20 cellular contexts compared by ENCODE assay signal in the genomic region with DNA sequence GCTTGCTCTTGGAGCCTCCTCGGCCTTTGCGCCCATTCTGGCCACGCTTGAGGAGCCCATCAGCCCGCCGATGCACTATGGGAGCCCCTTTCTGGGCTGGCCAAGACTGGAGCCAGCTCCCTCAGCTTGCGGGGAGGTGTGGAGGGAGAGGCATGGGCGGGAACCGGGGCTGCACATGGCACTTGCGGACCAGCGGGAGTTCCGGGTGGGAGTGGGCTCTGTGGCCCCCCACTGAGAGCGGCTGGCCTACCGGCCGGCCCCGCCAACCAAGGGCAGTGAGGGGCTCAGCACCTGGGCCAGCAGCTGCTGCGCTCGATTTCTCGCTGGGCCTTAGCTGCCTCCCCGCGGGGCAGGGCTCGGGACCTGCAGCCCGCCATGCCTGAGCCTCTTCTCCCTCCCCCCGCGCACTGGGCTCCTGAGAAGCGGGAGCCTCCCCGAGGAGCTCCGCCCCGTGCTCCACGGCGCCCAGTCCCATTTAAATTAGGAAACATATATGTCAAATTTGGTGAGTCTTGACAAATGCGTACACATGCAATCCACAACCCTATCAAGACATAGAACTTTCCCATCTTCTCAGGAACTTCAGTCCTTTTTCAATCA.
A peak's percentile ranks its signal among the peaks of the same experiment; 100 is the strongest.
DNase-seq lines count a peak whose midpoint lies in the region; TF ChIP-seq lines count a peak whose summit lies in the region.
"Had no signal": no experiment of that assay in that cellular context is flagged by ENCODE, and none has a peak within 500 bp of the region (broad histone marks: within the 10 kb centered on the region; RNA-seq: fewer than 3 reads in every experiment).

No MANE protein-coding gene starts in this region.

- no peak overlapping the region for H3K4me2 ChIP-seq in neuronal stem cell (ENCODE audit: insufficient read depth, low read length, poor library complexity, severe bottlenecking)
- H3K4me2 ChIP-seq in MM.1S (ENCODE audit: low read depth, low read length) = no peak overlapping the region
- no peak overlapping the region for H3K4me2 ChIP-seq in osteoblast (ENCODE audit: insufficient read depth, low read length)
- H3K4me2 ChIP-seq: BLaER1, GM23338 had no signal

- H2AFZ ChIP-seq in neuronal stem cell (ENCODE audit: low read length) (no peak overlapping the region), MM.1S (ENCODE audit: low read length) (no peak overlapping the region), osteoblast (ENCODE audit: low read length) (no peak overlapping the region)

- H3K79me2 ChIP-seq in MM.1S (ENCODE audit: low read length) (no peaks in the 10 kb centered on the region), osteoblast (ENCODE audit: insufficient read depth, low read length) (no peaks in the 10 kb centered on the region)

- DNase-seq in activated gamma-delta T cell (lab: John Stamatoyannopoulos, UW) = peak; percentile 8
- DNase-seq in activated gamma-delta T cell treated with Interleukin-2 at 50 U/mL for 16 hours = no peak
- DNase-seq in neuronal stem cell (ENCODE audit: low spot score) = no peak
- DNase-seq in testis = peak; percentile 20
- no peak for DNase-seq in MM.1S
- no peak for DNase-seq in osteoblast (ENCODE audit: insufficient read length, low spot score, missing footprints)
- DNase-seq in activated CD4-positive, alpha-beta memory T cell treated with anti-CD3 and anti-CD28 coated beads for 36 hours = no peak
- DNase-seq: Caco-2; CD4-positive, CD25-positive, alpha-beta regulatory T cell; CD8-positive, alpha-beta T cell; DMS153; DND-41; EL; GDM1; H9 had no signal

- H3K14ac ChIP-seq in neuronal stem cell (ENCODE audit: low read length) = no peak overlapping the region

- no peak overlapping the region for H3K4ac ChIP-seq in neuronal stem cell (ENCODE audit: low read length)

- H3K9me3 Mint-ChIP-seq in activated CD4-positive, alpha-beta memory T cell treated with anti-CD3 and anti-CD28 coated beads for 36 hours = peaks cover 30% of the 10 kb centered on the region

- H2BK15ac ChIP-seq in neuronal stem cell (ENCODE audit: low read length) = no peak overlapping the region

- H3K18ac ChIP-seq in neuronal stem cell (ENCODE audit: low read length) = no peak overlapping the region

- H3K4me1 ChIP-seq in neuronal stem cell (ENCODE audit: control insufficient read depth in 2 of 2, insufficient read depth in 1 of 2, low read depth in 1 of 2, low read length in 2 of 2) (no peaks in the 10 kb centered on the region), testis (no peaks in the 10 kb centered on the region), MM.1S (ENCODE audit: low read length) (no peaks in the 10 kb centered on the region), osteoblast (ENCODE audit: insufficient read depth, low read length) (no peaks in the 10 kb centered on the region)
- H3K4me1 ChIP-seq: BLaER1, Caco-2 had no signal

- H3K9ac ChIP-seq in neuronal stem cell (ENCODE audit: low read depth, low read length, poor library complexity) (no peak overlapping the region), MM.1S (ENCODE audit: low read length) (no peak overlapping the region)
- H3K9ac ChIP-seq: BLaER1 had no signal

- H2BK120ac ChIP-seq in neuronal stem cell (ENCODE audit: low read depth, low read length) = no peak overlapping the region

- POLR2A ChIA-PET in activated CD4-positive, alpha-beta memory T cell treated with anti-CD3 and anti-CD28 coated beads for 36 hours (lab: Charles Lee) = no interaction called here

- TF ChIP-seq CTCF in testis (IDR thresholded peaks at IDR 0.05) = no peak
- no peak for TF ChIP-seq CTCF in MM.1S (IDR thresholded peaks at IDR 0.05; ENCODE audit: low read length)
- no peak for TF ChIP-seq CTCF in osteoblast (IDR thresholded peaks at IDR 0.05; ENCODE audit: extremely low read depth, low read depth, low read length)

- CTCF ChIA-PET in activated CD4-positive, alpha-beta memory T cell treated with anti-CD3 and anti-CD28 coated beads for 36 hours (lab: Charles Lee) = no interaction called here

- H3K27me3 ChIP-seq in neuronal stem cell (ENCODE audit: control insufficient read depth in 3 of 3, insufficient read depth in 3 of 3, low read depth in 1 of 3, low read length in 3 of 3) (no peaks in the 10 kb centered on the region), testis (no peaks in the 10 kb centered on the region), MM.1S (replicated peaks; ENCODE audit: insufficient read depth, low read length) (no peaks in the 10 kb centered on the region), osteoblast (ENCODE audit: insufficient read depth, low read length) (no peaks in the 10 kb centered on the region)
- H3K27me3 ChIP-seq: BLaER1 had no signal

- H3K9me3 ChIP-seq in neuronal stem cell (replicated peaks in 1 of 2; ENCODE audit: control insufficient read depth in 2 of 2, insufficient read depth in 1 of 2, low read depth in 1 of 2, low read length in 2 of 2) = no peaks in the 10 kb centered on the region
- no peaks in the 10 kb centered on the region for H3K9me3 ChIP-seq in testis
- no peaks in the 10 kb centered on the region for H3K9me3 ChIP-seq in MM.1S (replicated peaks; ENCODE audit: insufficient read depth, low read length)
- H3K9me3 ChIP-seq in osteoblast (ENCODE audit: low read depth, low read length) = peaks cover 3% of the 10 kb centered on the region
- H3K9me3 ChIP-seq: Caco-2 had no signal

- no peak for TF ChIP-seq POLR2A in testis (IDR thresholded peaks at IDR 0.05)

- no peaks in the 10 kb centered on the region for H3K36me3 Mint-ChIP-seq in activated CD4-positive, alpha-beta memory T cell treated with anti-CD3 and anti-CD28 coated beads for 36 hours
- H3K36me3 Mint-ChIP-seq: CD4-positive, CD25-positive, alpha-beta regulatory T cell; CD8-positive, alpha-beta T cell had no signal

- no peak overlapping the region for H2AK5ac ChIP-seq in neuronal stem cell (ENCODE audit: low read depth, low read length)

- no peaks in the 10 kb centered on the region for H3K79me1 ChIP-seq in neuronal stem cell (ENCODE audit: low read depth, low read length)

- no peaks in the 10 kb centered on the region for H3K27me3 Mint-ChIP-seq in activated CD4-positive, alpha-beta memory T cell treated with anti-CD3 and anti-CD28 coated beads for 36 hours
- H3K27me3 Mint-ChIP-seq: B cell; CD4-positive, CD25-positive, alpha-beta regulatory T cell had no signal

- no peaks in the 10 kb centered on the region for H3K9me2 ChIP-seq in MM.1S (replicated peaks; ENCODE audit: insufficient read depth, low read length)

- H4K20me1 ChIP-seq in MM.1S (ENCODE audit: insufficient read depth, low read length) (no peaks in the 10 kb centered on the region), osteoblast (ENCODE audit: insufficient read depth, low read length) (no peaks in the 10 kb centered on the region)
- H4K20me1 ChIP-seq: BLaER1 had no signal

- no peak overlapping the region for H2BK12ac ChIP-seq in neuronal stem cell (ENCODE audit: low read length)

- H3K36me3 ChIP-seq in neuronal stem cell (replicated peaks in 1 of 2; ENCODE audit: control insufficient read depth in 2 of 2, insufficient read depth in 2 of 2, low read length in 2 of 2) (no peaks in the 10 kb centered on the region), testis (ENCODE audit: low read depth, missing control alignments) (no peaks in the 10 kb centered on the region), MM.1S (replicated peaks; ENCODE audit: insufficient read depth, low read length) (no peaks in the 10 kb centered on the region), osteoblast (ENCODE audit: insufficient read depth, low read length) (no peaks in the 10 kb centered on the region)
- H3K36me3 ChIP-seq: BLaER1 had no signal

- no peak overlapping the region for H3K27ac ChIP-seq in neuronal stem cell (replicated peaks; ENCODE audit: low read length)
- H3K27ac ChIP-seq in testis = no peak overlapping the region
- no peak overlapping the region for H3K27ac ChIP-seq in MM.1S (ENCODE audit: low read length)
- H3K27ac ChIP-seq in osteoblast (ENCODE audit: low read depth, low read length) = no peak overlapping the region
- H3K27ac ChIP-seq: 22Rv1, BLaER1, C4-2B had no signal

- no peaks in the 10 kb centered on the region for H3F3A ChIP-seq in MM.1S (ENCODE audit: insufficient read depth, low read length)

- H2BK5ac ChIP-seq in neuronal stem cell (ENCODE audit: low read length) = no peak overlapping the region

- peak overlapping the region; percentile 43 for H3K23ac ChIP-seq in neuronal stem cell (ENCODE audit: low read depth, low read length, poor library complexity)

- no peak overlapping the region for H3K4me3 Mint-ChIP-seq in activated CD4-positive, alpha-beta memory T cell treated with anti-CD3 and anti-CD28 coated beads for 36 hours
- H3K4me3 Mint-ChIP-seq: B cell; CD4-positive, CD25-positive, alpha-beta regulatory T cell; CD8-positive, alpha-beta T cell; GM23338; H9 had no signal

- H3K27ac Mint-ChIP-seq in activated CD4-positive, alpha-beta memory T cell treated with anti-CD3 and anti-CD28 coated beads for 36 hours = no peak overlapping the region
- H3K27ac Mint-ChIP-seq: B cell; CD4-positive, CD25-positive, alpha-beta regulatory T cell; CD8-positive, alpha-beta T cell; GM23338; H9 had no signal

- no CpG with 5 or more reads among the region's 31 CpGs for WGBS in neuronal stem cell (ENCODE audit: extremely low coverage in 2 of 2, insufficient read length in 2 of 2, insufficient replicate concordance in 1 of 2), 2 donors
- WGBS in testis, 2 donors = 73 to 80% methylated on average over 25 to 27 of the region's 31 CpGs

- intact Hi-C loops in testis (cut with DNase I; ENCODE audit: low total_unique reads) = no loop called here
- intact Hi-C loops in activated CD4-positive, alpha-beta memory T cell treated with anti-CD3 and anti-CD28 coated beads for 36 hours (cut with micrococcal nuclease) = no loop called here

- no peak overlapping the region for H4K8ac ChIP-seq in neuronal stem cell (ENCODE audit: low read depth, low read length)

- H3K4me3 ChIP-seq in neuronal stem cell (ENCODE audit: low read length in 2 of 2) = no peak overlapping the region
- peak overlapping the region; percentile 39 to 47 for H3K4me3 ChIP-seq in testis
- no peak overlapping the region for H3K4me3 ChIP-seq in MM.1S (ENCODE audit: low read length)
- no peak overlapping the region for H3K4me3 ChIP-seq in osteoblast (ENCODE audit: insufficient read depth, low read length)
- H3K4me3 ChIP-seq: BLaER1, GM23338 had no signal

- no peak overlapping the region for H4K91ac ChIP-seq in neuronal stem cell (ENCODE audit: low read depth, low read length, poor library complexity)

- no peaks in the 10 kb centered on the region for H3K4me1 Mint-ChIP-seq in activated CD4-positive, alpha-beta memory T cell treated with anti-CD3 and anti-CD28 coated beads for 36 hours (ENCODE audit: low read depth)
- H3K4me1 Mint-ChIP-seq: B cell; CD4-positive, CD25-positive, alpha-beta regulatory T cell; GM23338 had no signal

Comparison
In these comparisons a context has a peak if more than half of its experiments do, and no peak if none do; other contexts are left out.
1. DNase-seq: peak in activated gamma-delta T cell (single experiment) and testis (single experiment); none in activated gamma-delta T cell treated with Interleukin-2 at 50 U/mL for 16 hours (single experiment), neuronal stem cell (single experiment), MM.1S (single experiment), osteoblast (single experiment) and activated CD4-positive, alpha-beta memory T cell treated with anti-CD3 and anti-CD28 coated beads for 36 hours (single experiment).
2. H3K4me3 ChIP-seq: peak in testis (2 of 2); none in neuronal stem cell (0 of 2), MM.1S (single experiment) and osteoblast (single experiment).